ENCODE assay signal across 8 cellular contexts in genomic region chr15:88476635-88477038, GRCh38. TPM values are rescaled to one million over a fixed set of nuclear protein-coding genes. Genes with fewer than 3 reads are reported as not detected.
DNase-seq lines count a peak whose midpoint lies in the region; ATAC-seq and TF ChIP-seq lines count a peak whose summit lies in the region.

No MANE protein-coding gene starts in this region.

- H4K8ac ChIP-seq in mesendoderm (ENCODE audit: low read depth, low read length), result no peak overlapping the region

- no CpG with 5 or more reads among the region's 7 CpGs for WGBS in mesendoderm (ENCODE audit: extremely low coverage, insufficient coverage, low lambda C conversion rate)

- H3K4me3 ChIP-seq in OCI-LY1 (ENCODE audit: low read depth, low read length, poor library complexity, severe bottlenecking) (no peak overlapping the region), mesendoderm (ENCODE audit: low read length) (no peak overlapping the region)

- no peaks in the 10 kb centered on the region for H3K9me3 ChIP-seq in OCI-LY1 (ENCODE audit: low read length)

- no peaks in the 10 kb centered on the region for H3K4me1 ChIP-seq in OCI-LY1 (ENCODE audit: insufficient read depth, low read length, severe bottlenecking)
- H3K4me1 ChIP-seq in mesendoderm (ENCODE audit: control insufficient read depth, low read depth, low read length), result no peaks in the 10 kb centered on the region

- no peak overlapping the region for H2AFZ ChIP-seq in OCI-LY1 (ENCODE audit: low read length)

- no peak overlapping the region for H3K9ac ChIP-seq in OCI-LY1 (ENCODE audit: low read length)
- no peak overlapping the region for H3K9ac ChIP-seq in mesendoderm (ENCODE audit: low read length)

- no peak overlapping the region for H3K23ac ChIP-seq in mesendoderm (ENCODE audit: low read length)

- peak; percentile 63 for ATAC-seq in HG03354 (IDR thresholded peaks at IDR 0.05; ENCODE audit: poor library complexity, severe bottlenecking, unreplicated experiment)
- no peak for ATAC-seq in HG03095 (IDR thresholded peaks at IDR 0.05; ENCODE audit: unreplicated experiment)

- peak; percentile 71 for TF ChIP-seq CTCF in OCI-LY1 (IDR thresholded peaks at IDR 0.05; ENCODE audit: low read length)

- H2BK15ac ChIP-seq in mesendoderm (replicated peaks; ENCODE audit: low read depth), result no peak overlapping the region

- H3K36me3 ChIP-seq in OCI-LY1 (ENCODE audit: insufficient read depth, low read length), result peaks cover 48% of the 10 kb centered on the region
- H3K36me3 ChIP-seq in mesendoderm (ENCODE audit: control insufficient read depth, insufficient read depth, low read length), result peaks cover 2% of the 10 kb centered on the region

- H2BK120ac ChIP-seq in mesendoderm (ENCODE audit: low read depth, low read length), result no peak overlapping the region

- no peaks in the 10 kb centered on the region for H4K20me1 ChIP-seq in OCI-LY1 (ENCODE audit: insufficient read depth, low read length)

- no peak overlapping the region for H2BK5ac ChIP-seq in mesendoderm (ENCODE audit: low read length)

- no peak overlapping the region for H2AK5ac ChIP-seq in mesendoderm (ENCODE audit: low read length)

- H3K27ac ChIP-seq in OCI-LY1 (ENCODE audit: low read depth, low read length, poor library complexity, severe bottlenecking) (no peak overlapping the region), mesendoderm (ENCODE audit: low read depth, low read length) (no peak overlapping the region)

- H3K56ac ChIP-seq in mesendoderm (ENCODE audit: low read length), result no peak overlapping the region

- no peak overlapping the region for H3K18ac ChIP-seq in mesendoderm (ENCODE audit: low read length)

- no peaks in the 10 kb centered on the region for H3K27me3 ChIP-seq in OCI-LY1 (ENCODE audit: insufficient read depth, low read length)
- H3K27me3 ChIP-seq in mesendoderm (ENCODE audit: insufficient read depth, low read length, poor library complexity), result no peaks in the 10 kb centered on the region

- H3K4ac ChIP-seq in mesendoderm (ENCODE audit: low read depth, low read length), result no peak overlapping the region

- H3K9me2 ChIP-seq in OCI-LY1 (ENCODE audit: low read depth, low read length), result no peaks in the 10 kb centered on the region

- peaks cover 2% of the 10 kb centered on the region for H3K79me1 ChIP-seq in mesendoderm (ENCODE audit: low read length)

- no peaks in the 10 kb centered on the region for H3K79me2 ChIP-seq in OCI-LY1 (ENCODE audit: insufficient read depth, low read length)
- no peaks in the 10 kb centered on the region for H3K79me2 ChIP-seq in mesendoderm (ENCODE audit: control insufficient read depth, insufficient read depth, low read length)

- H4K5ac ChIP-seq in mesendoderm (ENCODE audit: low read length), result no peak overlapping the region

- peak; percentile 14 for DNase-seq in NCI-H510A treated with DMSO at 0.1 percent for 48 hours (lab: John Stamatoyannopoulos, UW)
- DNase-seq in NCI-H510A (lab: John Stamatoyannopoulos, UW), result no peak
- peak; percentile 55 to 61 for DNase-seq in dermis microvascular lymphatic vessel endothelial cell (ENCODE audit: low read depth in 2 of 2)
- peak; percentile 79 for DNase-seq in mesendoderm
- DNase-seq in SIG-M5 (lab: John Stamatoyannopoulos, UW), result no peak

- H3F3A ChIP-seq in OCI-LY1 (ENCODE audit: insufficient read depth, low read length), result no peaks in the 10 kb centered on the region

- H3K4me2 ChIP-seq in OCI-LY1 (ENCODE audit: low read length) (no peak overlapping the region), mesendoderm (ENCODE audit: low read length) (no peak overlapping the region)

RNA-seq across cellular contexts. Expression of gene MRPS11, which starts 9.1 kb away (rescaled TPM):
- 30.8 and 38.7 TPM in 2 replicates for total RNA-seq in dermis microvascular lymphatic vessel endothelial cell
- polyA plus RNA-seq in mesendoderm (2013, experiment 1 of 2), result 62.4 TPM
- 61.5 TPM for polyA plus RNA-seq in mesendoderm (2013, experiment 2 of 2)

RNA-seq across cellular contexts. Expression of gene MRPL46, which starts 9.4 kb away (rescaled TPM):
- total RNA-seq in dermis microvascular lymphatic vessel endothelial cell, result 14.8 and 16.9 TPM in 2 replicates
- 40.4 TPM for polyA plus RNA-seq in mesendoderm (2013, experiment 1 of 2)
- 41.5 TPM for polyA plus RNA-seq in mesendoderm (2013, experiment 2 of 2)

Comparison
In these comparisons a context has a peak if more than half of its experiments do, and no peak if none do; other contexts are left out.
1. DNase-seq: peak in NCI-H510A treated with DMSO at 0.1 percent for 48 hours (single experiment), dermis microvascular lymphatic vessel endothelial cell (2 of 2) and mesendoderm (single experiment); none in NCI-H510A (single experiment) and SIG-M5 (single experiment).